1 cellular context compared by ENCODE assay signal in the genomic region with DNA sequence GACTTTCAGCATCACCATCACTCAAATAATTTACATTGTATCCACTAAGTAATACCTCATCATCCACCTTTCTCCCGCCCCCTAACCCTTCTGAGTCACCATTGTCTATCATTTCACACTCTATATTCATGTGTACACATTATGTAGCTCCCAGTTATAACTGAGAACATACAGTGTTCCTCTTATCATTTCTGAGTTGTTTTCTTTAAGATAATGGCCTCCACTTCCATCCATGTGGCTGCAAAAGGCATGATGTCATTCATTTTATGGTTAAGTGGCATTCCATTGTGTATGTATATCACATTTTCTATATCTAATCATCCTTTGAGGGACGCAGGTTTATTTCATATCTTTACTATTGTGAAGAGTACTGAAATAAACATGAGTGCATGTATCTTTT.
A peak's percentile ranks its signal among the peaks of the same experiment; 100 is the strongest.
TF ChIP-seq lines count a peak whose summit lies in the region.

No MANE protein-coding gene starts in this region.

TF ChIP-seq in HEK293, 187 proteins besides CTCF, POLR2A, EP300 and RAD21 (continued from another document and continues in another):
- TF ChIP-seq ZNF398 (tag by site-specific recombination; IDR thresholded peaks at IDR 0.05), result peak; percentile 68
- TF ChIP-seq ZNF394 (tag by site-specific recombination; IDR thresholded peaks at IDR 0.05; ENCODE audit: borderline replicate concordance), result peak; percentile 27; the same call in 1 of the 2 replicates
- TF ChIP-seq ZNF416 (tag by site-specific recombination; IDR thresholded peaks at IDR 0.05), result no peak
- TF ChIP-seq PRDM10 (tag by site-specific recombination; IDR thresholded peaks at IDR 0.05), result peak; percentile 61
- TF ChIP-seq, protein P1, sequence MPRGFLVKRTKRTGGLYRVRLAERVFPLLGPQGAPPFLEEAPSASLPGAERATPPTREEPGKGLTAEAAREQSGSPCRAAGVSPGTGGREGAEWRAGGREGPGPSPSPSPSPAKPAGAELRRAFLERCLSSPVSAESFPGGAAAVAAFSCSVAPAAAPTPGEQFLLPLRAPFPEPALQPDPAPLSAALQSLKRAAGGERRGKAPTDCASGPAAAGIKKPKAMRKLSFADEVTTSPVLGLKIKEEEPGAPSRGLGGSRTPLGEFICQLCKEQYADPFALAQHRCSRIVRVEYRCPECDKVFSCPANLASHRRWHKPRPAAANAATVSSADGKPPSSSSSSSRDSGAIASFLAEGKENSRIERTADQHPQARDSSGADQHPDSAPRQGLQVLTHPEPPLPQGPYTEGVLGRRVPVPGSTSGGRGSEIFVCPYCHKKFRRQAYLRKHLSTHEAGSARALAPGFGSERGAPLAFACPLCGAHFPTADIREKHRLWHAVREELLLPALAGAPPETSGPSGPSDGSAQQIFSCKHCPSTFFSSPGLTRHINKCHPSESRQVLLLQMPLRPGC (tag by site-specific recombination; IDR thresholded peaks at IDR 0.05), result peak; percentile 91
- no peak for TF ChIP-seq ZNF530 (tag by site-specific recombination; IDR thresholded peaks at IDR 0.05; ENCODE audit: low read depth)
- peak; percentile 57; the same call in 1 of the 2 replicates for TF ChIP-seq IKZF3 (tag by site-specific recombination; IDR thresholded peaks at IDR 0.05)
- TF ChIP-seq SCRT1 (tag by site-specific recombination; IDR thresholded peaks at IDR 0.05; ENCODE audit: borderline replicate concordance), result no peak
- TF ChIP-seq FEZF1 (tag by site-specific recombination; IDR thresholded peaks at IDR 0.05), result peak; percentile 94
- no peak for TF ChIP-seq ZBTB20 (tag by site-specific recombination; IDR thresholded peaks at IDR 0.05)
- peak; percentile 27; the same call in 1 of the 2 replicates for TF ChIP-seq ZFP69B (tag by site-specific recombination; IDR thresholded peaks at IDR 0.05)
- TF ChIP-seq ZNF10 (tag by site-specific recombination; IDR thresholded peaks at IDR 0.05), result 0 out of 2 replicates have a peak, but pooled peaks have one; percentile 42
- TF ChIP-seq PATZ1 (tag by site-specific recombination; IDR thresholded peaks at IDR 0.05), result 0 out of 2 replicates have a peak, but pooled peaks have one; percentile 37
- no peak for TF ChIP-seq ZBTB48 (tag by site-specific recombination; IDR thresholded peaks at IDR 0.05)
- TF ChIP-seq YY2 (tag by site-specific recombination; IDR thresholded peaks at IDR 0.05), result 0 out of 2 replicates have a peak, but pooled peaks have one; percentile 21
- peak; percentile 79 for TF ChIP-seq ZXDB (tag by site-specific recombination; IDR thresholded peaks at IDR 0.05)
- TF ChIP-seq KLF7 (tag by site-specific recombination; IDR thresholded peaks at IDR 0.05; ENCODE audit: borderline replicate concordance), result no peak
- peak; percentile 90 for TF ChIP-seq ZEB2 (tag by site-specific recombination; IDR thresholded peaks at IDR 0.05)
- TF ChIP-seq ZNF561 (tag by site-specific recombination; IDR thresholded peaks at IDR 0.05; ENCODE audit: borderline replicate concordance), result no peak
- TF ChIP-seq KLF8 (tag by site-specific recombination; IDR thresholded peaks at IDR 0.05), result peak; percentile 34; the same call in 1 of the 2 replicates
- TF ChIP-seq SP3 (tag by site-specific recombination; IDR thresholded peaks at IDR 0.05), result 0 out of 2 replicates have a peak, but pooled peaks have one; percentile 55
- TF ChIP-seq ZNF639 (tag by site-specific recombination; IDR thresholded peaks at IDR 0.05), result peak; percentile 76; the same call in 1 of the 2 replicates
- TF ChIP-seq ZNF366 (tag by site-specific recombination; conservative IDR thresholded peaks at IDR 0.05), result peak; percentile 65
- TF ChIP-seq ZSCAN23 (tag by site-specific recombination; IDR thresholded peaks at IDR 0.05), result 0 out of 2 replicates have a peak, but pooled peaks have one; percentile 52
- TF ChIP-seq BCL11A (tag by site-specific recombination; IDR thresholded peaks at IDR 0.05; ENCODE audit: low read depth), result peak; percentile 74; the same call in 1 of the 2 replicates
- peak; percentile 25; the same call in 1 of the 2 replicates for TF ChIP-seq ZNF2 (tag by site-specific recombination; IDR thresholded peaks at IDR 0.05)
- peak; percentile 64 for TF ChIP-seq GLI2 (tag by site-specific recombination; IDR thresholded peaks at IDR 0.05; ENCODE audit: borderline replicate concordance, low read depth)
- TF ChIP-seq HIC1 (tag by site-specific recombination; IDR thresholded peaks at IDR 0.05), result peak; percentile 29; the same call in 1 of the 2 replicates
- TF ChIP-seq ZNF24 (tag by site-specific recombination; IDR thresholded peaks at IDR 0.05), result peak; percentile 73; the same call in 1 of the 2 replicates
- TF ChIP-seq ATF2 (tag by site-specific recombination; IDR thresholded peaks at IDR 0.05; ENCODE audit: low read depth), result peak; percentile 94
- TF ChIP-seq PRDM6 (tag by site-specific recombination; IDR thresholded peaks at IDR 0.05), result peak; percentile 87
- peak; percentile 43; the same call in 1 of the 2 replicates for TF ChIP-seq ZNF146 (tag by site-specific recombination; IDR thresholded peaks at IDR 0.05)
- no peak; the same call in 1 of the 2 replicates for TF ChIP-seq ZBTB21 (tag by site-specific recombination; IDR thresholded peaks at IDR 0.05)
- peak; percentile 60; the same call in 1 of the 2 replicates for TF ChIP-seq KLF10 (tag by site-specific recombination; IDR thresholded peaks at IDR 0.05)
- TF ChIP-seq MYNN (tag by site-specific recombination; IDR thresholded peaks at IDR 0.05; ENCODE audit: borderline replicate concordance), result no peak
- TF ChIP-seq SP7 (tag by site-specific recombination; IDR thresholded peaks at IDR 0.05), result peak; percentile 80
- TF ChIP-seq ZSCAN30 (tag by site-specific recombination; IDR thresholded peaks at IDR 0.05), result no peak
- TF ChIP-seq ZNF19 (tag by site-specific recombination; IDR thresholded peaks at IDR 0.05; ENCODE audit: low read depth), result no peak
- TF ChIP-seq ZNF18 (tag by site-specific recombination; IDR thresholded peaks at IDR 0.05), result 0 out of 2 replicates have a peak, but pooled peaks have one; percentile 31
- peak; percentile 95 for TF ChIP-seq ZNF629 (tag by site-specific recombination; IDR thresholded peaks at IDR 0.05)
- no peak for TF ChIP-seq ZNF549 (tag by site-specific recombination; IDR thresholded peaks at IDR 0.05)
- TF ChIP-seq ZNF211 (tag by site-specific recombination; IDR thresholded peaks at IDR 0.05; ENCODE audit: low read depth), result no peak
